In the genomic region with DNA sequence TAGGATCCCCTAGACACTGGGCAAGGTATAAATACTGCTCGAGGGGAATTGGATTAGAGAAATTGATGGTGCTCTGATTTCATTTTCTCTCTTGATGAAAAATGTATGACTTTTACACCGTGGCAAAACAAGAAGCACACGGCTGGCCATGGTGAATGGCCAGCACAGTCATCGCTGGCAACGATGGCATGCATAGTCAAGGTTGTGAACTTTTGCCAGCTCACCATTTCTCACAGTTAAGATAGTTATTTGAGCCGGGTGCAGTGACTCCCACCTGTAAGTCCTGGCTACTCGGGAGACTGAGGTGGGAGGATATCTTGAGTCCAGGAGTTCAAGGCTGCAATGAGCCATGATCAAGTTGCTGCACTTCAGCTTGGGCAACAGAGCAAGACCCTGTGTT, we compare ENCODE assay signal across 19 cellular contexts.
"Had no signal": no experiment of that assay in that cellular context is flagged by ENCODE, and none has a peak within 500 bp of the region (broad histone marks: within the 10 kb centered on the region; RNA-seq: fewer than 3 reads in every experiment).

No MANE protein-coding gene starts in this region.

- DNase-seq: activated naive CD4-positive, alpha-beta T cell treated with Interleukin-2 at 50 U/mL for 16 hours; activated naive CD8-positive, alpha-beta T cell treated with anti-CD3 and anti-CD28 coated beads, Interleukin-2, amount 50 U/mL, for 24 hours; dermis blood vessel endothelial cell; erythroblast; left lung; mammary epithelial cell; mucosa of descending colon; naive thymus-derived CD4-positive, alpha-beta T cell; stimulated activated CD4-positive, alpha-beta T cell treated with anti-CD3 and anti-CD28 coated beads, Interleukin-4, amount 100 ng/mL, for 4 hours; stimulated activated CD8-positive, alpha-beta memory T cell treated with anti-CD3 and anti-CD28 coated beads, Interleukin-4, amount 100 ng/mL, for 48 hours; stimulated activated naive CD4-positive, alpha-beta T cell treated with Interleukin-2 at 50 U/mL for 16 hours; T-helper 9 cell; transverse colon had no signal

- H3K9me3 ChIP-seq: ascending aorta, left lung, mucosa of descending colon, neutrophil, transverse colon, vagina had no signal

- H3K27me3 ChIP-seq: ascending aorta, left lung, transverse colon, vagina had no signal

- H3K36me3 ChIP-seq: ascending aorta, left lung, neutrophil, transverse colon, vagina had no signal

- H3K27ac ChIP-seq: ascending aorta, left lung, neutrophil, skin epidermis, transverse colon, vagina had no signal

- ATAC-seq: activated CD4-positive, CD25-positive, alpha-beta regulatory T cell treated with anti-CD3 and anti-CD28 coated beads, Interleukin-2, amount 50 U/mL, for 24 hours; activated naive CD8-positive, alpha-beta T cell treated with anti-CD3 and anti-CD28 coated beads, Interleukin-2, amount 50 U/mL, for 24 hours; activated T-helper 17 cell treated with anti-CD3 and anti-CD28 coated beads, Interleukin-2, amount 50 U/mL, for 72 hours; left lung; mucosa of descending colon; naive thymus-derived CD4-positive, alpha-beta T cell had no signal

- H3K4me3 ChIP-seq: ascending aorta, left lung, mucosa of descending colon, skin epidermis, transverse colon, vagina had no signal

- H3K4me1 ChIP-seq: ascending aorta, left lung, transverse colon, vagina had no signal
